Comparison of ENCODE assay signal across 35 cellular contexts in genomic region chr12:95852133-95852532, GRCh38. TPM values are rescaled to one million over a fixed set of nuclear protein-coding genes. Genes with fewer than 3 reads are reported as not detected.
"Had no signal": no experiment of that assay in that cellular context is flagged by ENCODE, and none has a peak within 500 bp of the region (broad histone marks: within the 10 kb centered on the region; RNA-seq: fewer than 3 reads in every experiment).

No MANE protein-coding gene starts in this region.

- H3K4me3 Mint-ChIP-seq: activated B cell treated with CpG ODN at 0.5 μM for 24 hours; activated CD8-positive, alpha-beta memory T cell treated with anti-CD3 and anti-CD28 coated beads, Interleukin-2, amount 10 ng/mL, durations not matched to agents 7 days and 5 days; activated CD8-positive, alpha-beta T cell treated with anti-CD3 and anti-CD28 coated beads for 36 hours; activated naive CD4-positive, alpha-beta T cell treated with anti-CD3 and anti-CD28 coated beads for 36 hours; activated naive CD8-positive, alpha-beta T cell treated with anti-CD3 and anti-CD28 coated beads, Interleukin-2, amount 10 ng/mL, durations not matched to agents 7 days and 5 days; activated T-helper 1 cell treated with anti-CD3 and anti-CD28 coated beads, Interleukin-12 subunit alpha, Interleukin-12 subunit beta, Interleukin-2, Interleukin-4 antibody, amounts not matched to agents 30 ng/mL and 10 ng/mL and 1 ng/mL, durations not matched to agents 14 hours and 24 hours and 36 hours; brain; T-cell; T-helper 1 cell treated with Interleukin-12 subunit alpha and Interleukin-12 subunit beta and Interleukin-4 antibody, amounts not matched to agents 30 μg/mL and 1 μg/mL, for 36 hours; T-helper 2 cell treated with Interferon-gamma antibody and Interleukin-4, amounts not matched to agents 5 μg/mL and 100 μg/mL, for 36 hours had no signal

- H3K9me3 ChIP-seq: ascending aorta, breast epithelium, colonic mucosa, esophagus squamous epithelium, gastroesophageal sphincter had no signal

- ATAC-seq: activated CD4-positive, CD25-positive, alpha-beta regulatory T cell treated with anti-CD3 and anti-CD28 coated beads, Interleukin-2, amount 50 U/mL, for 24 hours; activated CD8-positive, alpha-beta T cell treated with anti-CD3 and anti-CD28 coated beads for 36 hours; activated naive CD4-positive, alpha-beta T cell treated with anti-CD3 and anti-CD28 coated beads, Interleukin-2, amount 50 U/mL, for 72 hours; gastroesophageal sphincter had no signal

- H3K36me3 ChIP-seq: ascending aorta, breast epithelium, cardiac muscle cell, colonic mucosa, esophagus squamous epithelium, gastroesophageal sphincter, WERI-Rb-1 had no signal

- H3K4me3 ChIP-seq: ascending aorta, breast epithelium, cardiac muscle cell, colonic mucosa, esophagus squamous epithelium, gastroesophageal sphincter had no signal

- H3K4me1 ChIP-seq: ascending aorta, breast epithelium, colonic mucosa, esophagus squamous epithelium, gastroesophageal sphincter had no signal

- H3K27ac ChIP-seq: ascending aorta, breast epithelium, cardiac muscle cell, colonic mucosa, epithelial cell of prostate, esophagus squamous epithelium, gastroesophageal sphincter, WERI-Rb-1 had no signal

- H3K27ac Mint-ChIP-seq: activated B cell treated with CpG ODN at 0.5 μM for 24 hours; activated CD8-positive, alpha-beta memory T cell treated with anti-CD3 and anti-CD28 coated beads, Interleukin-2, amount 10 ng/mL, durations not matched to agents 7 days and 5 days; activated CD8-positive, alpha-beta T cell treated with anti-CD3 and anti-CD28 coated beads for 36 hours; activated naive CD4-positive, alpha-beta T cell treated with anti-CD3 and anti-CD28 coated beads for 36 hours; activated naive CD4-positive, alpha-beta T cell treated with anti-CD3 and anti-CD28 coated beads, Interleukin-2, amount 50 U/mL, for 72 hours; activated naive CD8-positive, alpha-beta T cell treated with anti-CD3 and anti-CD28 coated beads, Interleukin-2, amount 10 ng/mL, durations not matched to agents 7 days and 5 days; activated T-helper 1 cell treated with anti-CD3 and anti-CD28 coated beads, Interleukin-12 subunit alpha, Interleukin-12 subunit beta, Interleukin-2, Interleukin-4 antibody, amounts not matched to agents 30 ng/mL and 10 ng/mL and 1 ng/mL, durations not matched to agents 14 hours and 24 hours and 36 hours; activated T-helper 2 cell treated with anti-CD3 and anti-CD28 coated beads, Interferon-gamma antibody, Interleukin-2, Interleukin-4, amounts not matched to agents 10 μg/mL and 5 μg/mL and 100 μg/mL, durations not matched to agents 14 hours and 24 hours and 36 hours; brain; T-helper 1 cell treated with Interleukin-12 subunit alpha and Interleukin-12 subunit beta and Interleukin-4 antibody, amounts not matched to agents 30 μg/mL and 1 μg/mL, for 36 hours; T-helper 2 cell treated with Interferon-gamma antibody and Interleukin-4, amounts not matched to agents 5 μg/mL and 100 μg/mL, for 36 hours had no signal

- H3K36me3 Mint-ChIP-seq: activated CD8-positive, alpha-beta memory T cell treated with anti-CD3 and anti-CD28 coated beads, Interleukin-2, amount 10 ng/mL, durations not matched to agents 7 days and 5 days; activated naive CD4-positive, alpha-beta T cell treated with anti-CD3 and anti-CD28 coated beads, Interleukin-2, amount 50 U/mL, for 72 hours; activated naive CD8-positive, alpha-beta T cell treated with anti-CD3 and anti-CD28 coated beads, Interleukin-2, amount 10 ng/mL, durations not matched to agents 7 days and 5 days; brain; T-cell had no signal

- H3K9me3 Mint-ChIP-seq: activated B cell treated with CpG ODN at 0.5 μM for 24 hours; activated CD8-positive, alpha-beta T cell treated with anti-CD3 and anti-CD28 coated beads for 36 hours; activated naive CD4-positive, alpha-beta T cell treated with anti-CD3 and anti-CD28 coated beads for 36 hours; activated naive CD4-positive, alpha-beta T cell treated with anti-CD3 and anti-CD28 coated beads, Interleukin-2, amount 50 U/mL, for 72 hours; activated naive CD8-positive, alpha-beta T cell treated with anti-CD3 and anti-CD28 coated beads, Interleukin-2, amount 10 ng/mL, durations not matched to agents 7 days and 5 days; activated T-helper 1 cell treated with anti-CD3 and anti-CD28 coated beads, Interleukin-12 subunit alpha, Interleukin-12 subunit beta, Interleukin-2, Interleukin-4 antibody, amounts not matched to agents 30 ng/mL and 10 ng/mL and 1 ng/mL, durations not matched to agents 14 hours and 24 hours and 36 hours; activated T-helper 2 cell treated with anti-CD3 and anti-CD28 coated beads, Interferon-gamma antibody, Interleukin-2, Interleukin-4, amounts not matched to agents 10 μg/mL and 5 μg/mL and 100 μg/mL, durations not matched to agents 14 hours and 24 hours and 36 hours; brain; T-cell; T-helper 1 cell treated with Interleukin-12 subunit alpha and Interleukin-12 subunit beta and Interleukin-4 antibody, amounts not matched to agents 30 μg/mL and 1 μg/mL, for 36 hours; T-helper 2 cell treated with Interferon-gamma antibody and Interleukin-4, amounts not matched to agents 5 μg/mL and 100 μg/mL, for 36 hours had no signal

- H3K4me1 Mint-ChIP-seq: activated B cell treated with CpG ODN at 0.5 μM for 24 hours, brain had no signal

- H3K27me3 ChIP-seq: ascending aorta, breast epithelium, cardiac muscle cell, colonic mucosa had no signal

- DNase-seq: activated B cell treated with CpG ODN at 0.5 μM for 24 hours; activated CD4-positive, alpha-beta T cell treated with anti-CD3 and anti-CD28 coated beads for 48 hours; activated CD4-positive, alpha-beta T cell treated with anti-CD3 and anti-CD28 coated beads, Interleukin-2, amount 50 U/mL, for 1 hour; activated CD4-positive, alpha-beta T cell treated with anti-CD3 and anti-CD28 coated beads, Interleukin-2, amount 50 U/mL, for 48 hours; activated CD8-positive, alpha-beta memory T cell treated with anti-CD3 and anti-CD28 coated beads, Interleukin-2, amount 10 ng/mL, durations not matched to agents 7 days and 5 days; activated CD8-positive, alpha-beta memory T cell treated with anti-CD3 and anti-CD28 coated beads, Interleukin-2, amount 50 U/mL, for 4 hours; activated CD8-positive, alpha-beta T cell treated with anti-CD3 and anti-CD28 coated beads for 36 hours; activated effector memory CD4-positive, alpha-beta T cell treated with anti-CD3 and anti-CD28 coated beads, Interleukin-2, amount 50 U/mL, for 16 hours; activated naive CD4-positive, alpha-beta T cell treated with anti-CD3 and anti-CD28 coated beads for 36 hours; activated naive CD8-positive, alpha-beta T cell treated with anti-CD3 and anti-CD28 coated beads, Interleukin-2, amount 10 ng/mL, durations not matched to agents 7 days and 5 days; activated T-cell treated with anti-CD3 and anti-CD28 coated beads, Interleukin-2, amount 50 U/mL, for 1 hour; activated T-cell treated with anti-CD3 and anti-CD28 coated beads, Interleukin-2, amount 50 U/mL, for 48 hours; central memory CD4-positive, alpha-beta T cell; cerebellar nuclear complex; colonic mucosa; effector CD8-positive, alpha-beta T cell; esophagus squamous epithelium; foreskin melanocyte; head of caudate nucleus; SW 1271; T-cell; T1000; WERI-Rb-1 had no signal

RNA-seq across cellular contexts. Expression of gene SNRPF, which starts 6.6 kb away (rescaled TPM):
- total RNA-seq: ascending aorta had no signal
